In the genomic region with DNA sequence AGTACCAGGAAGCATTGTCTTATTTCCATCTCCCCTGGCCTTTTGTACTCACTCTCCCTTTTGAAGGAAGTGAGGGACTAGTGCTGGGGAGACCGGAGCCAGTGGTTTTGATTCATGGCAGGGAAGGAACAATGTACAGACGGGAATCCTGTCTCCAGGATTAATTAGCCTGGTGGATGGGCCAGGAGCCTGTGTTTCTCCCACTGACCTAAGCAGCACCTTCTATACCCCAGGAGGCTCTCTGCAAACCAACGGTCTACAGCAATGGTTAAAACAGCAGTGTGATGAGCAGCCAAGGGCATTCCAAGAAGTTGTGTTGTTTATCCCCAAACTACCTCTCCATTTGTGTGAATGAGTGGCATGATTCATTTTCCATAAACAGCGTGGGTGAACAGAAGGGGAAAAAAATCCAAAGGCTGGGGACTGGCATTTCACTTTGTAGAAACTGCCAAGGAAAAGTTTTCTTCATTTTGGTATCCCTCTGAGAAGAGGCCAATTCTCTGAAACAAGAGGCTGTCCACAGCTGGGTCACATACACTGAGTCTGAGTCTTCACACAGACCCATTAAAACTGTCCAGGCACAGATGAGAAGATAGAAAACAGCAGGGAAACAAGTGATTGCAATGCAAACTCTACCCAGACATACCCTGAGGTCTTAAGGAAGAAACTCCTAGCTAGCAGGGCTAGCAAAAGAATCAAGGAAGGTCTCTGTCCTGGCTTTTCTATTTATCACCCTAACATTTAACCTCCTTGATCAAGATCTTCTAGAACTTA, we compare ENCODE assay signal across 1 cellular context.
TF ChIP-seq lines count a peak whose summit lies in the region.

No MANE protein-coding gene starts in this region.

TF ChIP-seq in GM23338, 12 proteins besides CTCF, POLR2A, EP300 and RAD21:
- TF ChIP-seq, protein P1, sequence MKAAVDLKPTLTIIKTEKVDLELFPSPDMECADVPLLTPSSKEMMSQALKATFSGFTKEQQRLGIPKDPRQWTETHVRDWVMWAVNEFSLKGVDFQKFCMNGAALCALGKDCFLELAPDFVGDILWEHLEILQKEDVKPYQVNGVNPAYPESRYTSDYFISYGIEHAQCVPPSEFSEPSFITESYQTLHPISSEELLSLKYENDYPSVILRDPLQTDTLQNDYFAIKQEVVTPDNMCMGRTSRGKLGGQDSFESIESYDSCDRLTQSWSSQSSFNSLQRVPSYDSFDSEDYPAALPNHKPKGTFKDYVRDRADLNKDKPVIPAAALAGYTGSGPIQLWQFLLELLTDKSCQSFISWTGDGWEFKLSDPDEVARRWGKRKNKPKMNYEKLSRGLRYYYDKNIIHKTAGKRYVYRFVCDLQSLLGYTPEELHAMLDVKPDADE (IDR thresholded peaks at IDR 0.05), result no peak
- TF ChIP-seq, protein P2, sequence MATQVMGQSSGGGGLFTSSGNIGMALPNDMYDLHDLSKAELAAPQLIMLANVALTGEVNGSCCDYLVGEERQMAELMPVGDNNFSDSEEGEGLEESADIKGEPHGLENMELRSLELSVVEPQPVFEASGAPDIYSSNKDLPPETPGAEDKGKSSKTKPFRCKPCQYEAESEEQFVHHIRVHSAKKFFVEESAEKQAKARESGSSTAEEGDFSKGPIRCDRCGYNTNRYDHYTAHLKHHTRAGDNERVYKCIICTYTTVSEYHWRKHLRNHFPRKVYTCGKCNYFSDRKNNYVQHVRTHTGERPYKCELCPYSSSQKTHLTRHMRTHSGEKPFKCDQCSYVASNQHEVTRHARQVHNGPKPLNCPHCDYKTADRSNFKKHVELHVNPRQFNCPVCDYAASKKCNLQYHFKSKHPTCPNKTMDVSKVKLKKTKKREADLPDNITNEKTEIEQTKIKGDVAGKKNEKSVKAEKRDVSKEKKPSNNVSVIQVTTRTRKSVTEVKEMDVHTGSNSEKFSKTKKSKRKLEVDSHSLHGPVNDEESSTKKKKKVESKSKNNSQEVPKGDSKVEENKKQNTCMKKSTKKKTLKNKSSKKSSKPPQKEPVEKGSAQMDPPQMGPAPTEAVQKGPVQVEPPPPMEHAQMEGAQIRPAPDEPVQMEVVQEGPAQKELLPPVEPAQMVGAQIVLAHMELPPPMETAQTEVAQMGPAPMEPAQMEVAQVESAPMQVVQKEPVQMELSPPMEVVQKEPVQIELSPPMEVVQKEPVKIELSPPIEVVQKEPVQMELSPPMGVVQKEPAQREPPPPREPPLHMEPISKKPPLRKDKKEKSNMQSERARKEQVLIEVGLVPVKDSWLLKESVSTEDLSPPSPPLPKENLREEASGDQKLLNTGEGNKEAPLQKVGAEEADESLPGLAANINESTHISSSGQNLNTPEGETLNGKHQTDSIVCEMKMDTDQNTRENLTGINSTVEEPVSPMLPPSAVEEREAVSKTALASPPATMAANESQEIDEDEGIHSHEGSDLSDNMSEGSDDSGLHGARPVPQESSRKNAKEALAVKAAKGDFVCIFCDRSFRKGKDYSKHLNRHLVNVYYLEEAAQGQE (IDR thresholded peaks at IDR 0.05; ENCODE audit: unreplicated experiment), result no peak
- TF ChIP-seq, protein P3, sequence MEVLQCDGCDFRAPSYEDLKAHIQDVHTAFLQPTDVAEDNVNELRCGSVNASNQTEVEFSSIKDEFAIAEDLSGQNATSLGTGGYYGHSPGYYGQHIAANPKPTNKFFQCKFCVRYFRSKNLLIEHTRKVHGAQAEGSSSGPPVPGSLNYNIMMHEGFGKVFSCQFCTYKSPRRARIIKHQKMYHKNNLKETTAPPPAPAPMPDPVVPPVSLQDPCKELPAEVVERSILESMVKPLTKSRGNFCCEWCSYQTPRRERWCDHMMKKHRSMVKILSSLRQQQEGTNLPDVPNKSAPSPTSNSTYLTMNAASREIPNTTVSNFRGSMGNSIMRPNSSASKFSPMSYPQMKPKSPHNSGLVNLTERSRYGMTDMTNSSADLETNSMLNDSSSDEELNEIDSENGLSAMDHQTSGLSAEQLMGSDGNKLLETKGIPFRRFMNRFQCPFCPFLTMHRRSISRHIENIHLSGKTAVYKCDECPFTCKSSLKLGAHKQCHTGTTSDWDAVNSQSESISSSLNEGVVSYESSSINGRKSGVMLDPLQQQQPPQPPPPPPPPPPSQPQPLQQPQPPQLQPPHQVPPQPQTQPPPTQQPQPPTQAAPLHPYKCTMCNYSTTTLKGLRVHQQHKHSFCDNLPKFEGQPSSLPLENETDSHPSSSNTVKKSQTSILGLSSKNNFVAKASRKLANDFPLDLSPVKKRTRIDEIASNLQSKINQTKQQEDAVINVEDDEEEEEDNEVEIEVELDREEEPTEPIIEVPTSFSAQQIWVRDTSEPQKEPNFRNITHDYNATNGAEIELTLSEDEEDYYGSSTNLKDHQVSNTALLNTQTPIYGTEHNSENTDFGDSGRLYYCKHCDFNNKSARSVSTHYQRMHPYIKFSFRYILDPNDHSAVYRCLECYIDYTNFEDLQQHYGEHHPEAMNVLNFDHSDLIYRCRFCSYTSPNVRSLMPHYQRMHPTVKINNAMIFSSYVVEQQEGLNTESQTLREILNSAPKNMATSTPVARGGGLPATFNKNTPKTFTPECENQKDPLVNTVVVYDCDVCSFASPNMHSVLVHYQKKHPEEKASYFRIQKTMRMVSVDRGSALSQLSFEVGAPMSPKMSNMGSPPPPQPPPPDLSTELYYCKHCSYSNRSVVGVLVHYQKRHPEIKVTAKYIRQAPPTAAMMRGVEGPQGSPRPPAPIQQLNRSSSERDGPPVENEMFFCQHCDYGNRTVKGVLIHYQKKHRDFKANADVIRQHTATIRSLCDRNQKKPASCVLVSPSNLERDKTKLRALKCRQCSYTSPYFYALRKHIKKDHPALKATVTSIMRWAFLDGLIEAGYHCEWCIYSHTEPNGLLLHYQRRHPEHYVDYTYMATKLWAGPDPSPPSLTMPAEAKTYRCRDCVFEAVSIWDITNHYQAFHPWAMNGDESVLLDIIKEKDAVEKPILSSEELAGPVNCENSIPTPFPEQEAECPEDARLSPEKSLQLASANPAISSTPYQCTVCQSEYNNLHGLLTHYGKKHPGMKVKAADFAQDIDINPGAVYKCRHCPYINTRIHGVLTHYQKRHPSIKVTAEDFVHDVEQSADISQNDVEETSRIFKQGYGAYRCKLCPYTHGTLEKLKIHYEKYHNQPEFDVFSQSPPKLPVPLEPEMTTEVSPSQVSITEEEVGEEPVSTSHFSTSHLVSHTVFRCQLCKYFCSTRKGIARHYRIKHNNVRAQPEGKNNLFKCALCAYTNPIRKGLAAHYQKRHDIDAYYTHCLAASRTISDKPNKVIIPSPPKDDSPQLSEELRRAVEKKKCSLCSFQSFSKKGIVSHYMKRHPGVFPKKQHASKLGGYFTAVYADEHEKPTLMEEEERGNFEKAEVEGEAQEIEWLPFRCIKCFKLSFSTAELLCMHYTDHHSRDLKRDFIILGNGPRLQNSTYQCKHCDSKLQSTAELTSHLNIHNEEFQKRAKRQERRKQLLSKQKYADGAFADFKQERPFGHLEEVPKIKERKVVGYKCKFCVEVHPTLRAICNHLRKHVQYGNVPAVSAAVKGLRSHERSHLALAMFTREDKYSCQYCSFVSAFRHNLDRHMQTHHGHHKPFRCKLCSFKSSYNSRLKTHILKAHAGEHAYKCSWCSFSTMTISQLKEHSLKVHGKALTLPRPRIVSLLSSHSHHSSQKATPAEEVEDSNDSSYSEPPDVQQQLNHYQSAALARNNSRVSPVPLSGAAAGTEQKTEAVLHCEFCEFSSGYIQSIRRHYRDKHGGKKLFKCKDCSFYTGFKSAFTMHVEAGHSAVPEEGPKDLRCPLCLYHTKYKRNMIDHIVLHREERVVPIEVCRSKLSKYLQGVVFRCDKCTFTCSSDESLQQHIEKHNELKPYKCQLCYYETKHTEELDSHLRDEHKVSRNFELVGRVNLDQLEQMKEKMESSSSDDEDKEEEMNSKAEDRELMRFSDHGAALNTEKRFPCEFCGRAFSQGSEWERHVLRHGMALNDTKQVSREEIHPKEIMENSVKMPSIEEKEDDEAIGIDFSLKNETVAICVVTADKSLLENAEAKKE (CRISPR knock-in tag; IDR thresholded peaks at IDR 0.05), result no peak
- TF ChIP-seq STAT1 (IDR thresholded peaks at IDR 0.05; ENCODE audit: unreplicated experiment), result no peak
